2 cellular contexts compared by ENCODE assay signal in the genomic region with DNA sequence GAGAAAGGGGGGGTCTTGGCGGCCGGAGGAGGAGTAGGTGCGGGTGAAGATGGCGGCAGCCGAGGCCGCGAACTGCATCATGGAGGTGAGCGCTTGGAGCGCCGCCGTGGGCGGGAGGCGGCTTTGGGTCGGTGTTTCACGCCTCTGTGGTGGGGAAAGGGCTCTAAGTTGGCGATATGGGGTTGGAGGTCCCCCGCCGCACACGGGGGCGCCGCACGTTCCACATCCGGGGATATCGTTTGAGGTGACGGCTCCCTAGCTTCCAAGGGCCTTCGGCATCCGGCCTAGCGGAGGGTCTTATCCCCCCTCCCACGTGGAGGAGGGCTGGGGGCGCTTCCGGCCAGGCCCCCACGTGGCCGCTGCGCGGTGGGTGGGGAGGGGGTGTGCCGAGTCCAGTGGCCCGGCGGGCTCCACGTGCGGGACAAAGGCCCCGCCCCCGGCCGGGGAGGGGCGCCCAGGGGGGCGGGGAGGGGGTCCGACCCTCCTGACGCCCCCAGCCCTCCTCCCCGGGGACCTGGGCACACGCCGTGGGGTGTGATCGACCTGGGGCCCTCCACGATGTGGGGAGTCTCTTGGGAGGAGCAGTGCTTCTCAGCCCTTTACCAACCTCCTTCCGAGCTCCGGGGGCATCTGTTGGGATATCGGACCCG.
TF ChIP-seq lines count a peak whose summit lies in the region.

A gene (plus strand): TSS at position 40 of the 650 bp plus-strand sequence. CDS start 10 bp downstream, at position 50.

TF ChIP-seq in A549, 52 proteins besides CTCF, POLR2A, EP300 and RAD21:
- TF ChIP-seq, protein P1, sequence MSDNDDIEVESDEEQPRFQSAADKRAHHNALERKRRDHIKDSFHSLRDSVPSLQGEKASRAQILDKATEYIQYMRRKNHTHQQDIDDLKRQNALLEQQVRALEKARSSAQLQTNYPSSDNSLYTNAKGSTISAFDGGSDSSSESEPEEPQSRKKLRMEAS (IDR thresholded peaks at IDR 0.05), result peak; percentile 98
- peak; percentile 95 for TF ChIP-seq TP53 (CRISPR knock-in tag; IDR thresholded peaks at IDR 0.05)
- TF ChIP-seq, protein P2, sequence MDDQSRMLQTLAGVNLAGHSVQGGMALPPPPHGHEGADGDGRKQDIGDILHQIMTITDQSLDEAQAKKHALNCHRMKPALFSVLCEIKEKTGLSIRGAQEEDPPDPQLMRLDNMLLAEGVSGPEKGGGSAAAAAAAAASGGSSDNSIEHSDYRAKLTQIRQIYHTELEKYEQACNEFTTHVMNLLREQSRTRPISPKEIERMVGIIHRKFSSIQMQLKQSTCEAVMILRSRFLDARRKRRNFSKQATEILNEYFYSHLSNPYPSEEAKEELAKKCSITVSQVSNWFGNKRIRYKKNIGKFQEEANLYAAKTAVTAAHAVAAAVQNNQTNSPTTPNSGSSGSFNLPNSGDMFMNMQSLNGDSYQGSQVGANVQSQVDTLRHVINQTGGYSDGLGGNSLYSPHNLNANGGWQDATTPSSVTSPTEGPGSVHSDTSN (IDR thresholded peaks at IDR 0.05), result no peak
- no peak for TF ChIP-seq SREBF2 (IDR thresholded peaks at IDR 0.05)
- no peak for TF ChIP-seq MAFK (IDR thresholded peaks at IDR 0.05; ENCODE audit: partially characterized antibody)
- 0 out of 2 replicates have a peak, but pooled peaks have one; percentile 2 for TF ChIP-seq POLR2AphosphoS2 (conservative IDR thresholded peaks at IDR 0.05; ENCODE audit: low read length)
- TF ChIP-seq HOXB5 (CRISPR knock-in tag; IDR thresholded peaks at IDR 0.05), result 0 out of 2 replicates have a peak, but pooled peaks have one; percentile 31
- TF ChIP-seq JUN (IDR thresholded peaks at IDR 0.05), result peak; percentile 63 to 91; a peak in 4 of 5 replicates
- TF ChIP-seq SMC3 (IDR thresholded peaks at IDR 0.05), result no peak
- TF ChIP-seq HDAC2 (IDR thresholded peaks at IDR 0.05), result no peak
- no peak for TF ChIP-seq FOSL2 (IDR thresholded peaks at IDR 0.05)
- no peak; the same call in 1 of the 2 replicates for TF ChIP-seq FOSL2 (CRISPR knock-in tag; IDR thresholded peaks at IDR 0.05)
- TF ChIP-seq MYC (IDR thresholded peaks at IDR 0.05; ENCODE audit: borderline replicate concordance, low read length), result peak; percentile 98
- TF ChIP-seq, protein P3, sequence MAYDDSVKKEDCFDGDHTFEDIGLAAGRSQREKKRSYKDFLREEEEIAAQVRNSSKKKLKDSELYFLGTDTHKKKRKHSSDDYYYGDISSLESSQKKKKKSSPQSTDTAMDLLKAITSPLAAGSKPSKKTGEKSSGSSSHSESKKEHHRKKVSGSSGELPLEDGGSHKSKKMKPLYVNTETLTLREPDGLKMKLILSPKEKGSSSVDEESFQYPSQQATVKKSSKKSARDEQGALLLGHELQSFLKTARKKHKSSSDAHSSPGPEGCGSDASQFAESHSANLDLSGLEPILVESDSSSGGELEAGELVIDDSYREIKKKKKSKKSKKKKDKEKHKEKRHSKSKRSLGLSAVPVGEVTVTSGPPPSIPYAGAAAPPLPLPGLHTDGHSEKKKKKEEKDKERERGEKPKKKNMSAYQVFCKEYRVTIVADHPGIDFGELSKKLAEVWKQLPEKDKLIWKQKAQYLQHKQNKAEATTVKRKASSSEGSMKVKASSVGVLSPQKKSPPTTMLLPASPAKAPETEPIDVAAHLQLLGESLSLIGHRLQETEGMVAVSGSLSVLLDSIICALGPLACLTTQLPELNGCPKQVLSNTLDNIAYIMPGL (CRISPR knock-in tag; IDR thresholded peaks at IDR 0.05; ENCODE audit: borderline replicate concordance), result peak; percentile 78; the same call in 1 of the 2 replicates
- TF ChIP-seq, protein P4, sequence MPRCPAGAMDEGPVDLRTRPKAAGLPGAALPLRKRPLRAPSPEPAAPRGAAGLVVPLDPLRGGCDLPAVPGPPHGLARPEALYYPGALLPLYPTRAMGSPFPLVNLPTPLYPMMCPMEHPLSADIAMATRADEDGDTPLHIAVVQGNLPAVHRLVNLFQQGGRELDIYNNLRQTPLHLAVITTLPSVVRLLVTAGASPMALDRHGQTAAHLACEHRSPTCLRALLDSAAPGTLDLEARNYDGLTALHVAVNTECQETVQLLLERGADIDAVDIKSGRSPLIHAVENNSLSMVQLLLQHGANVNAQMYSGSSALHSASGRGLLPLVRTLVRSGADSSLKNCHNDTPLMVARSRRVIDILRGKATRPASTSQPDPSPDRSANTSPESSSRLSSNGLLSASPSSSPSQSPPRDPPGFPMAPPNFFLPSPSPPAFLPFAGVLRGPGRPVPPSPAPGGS (IDR thresholded peaks at IDR 0.05), result peak; percentile 82; the same call in 1 of the 3 replicates
- 0 out of 2 replicates have a peak, but pooled peaks have one; percentile 55 for TF ChIP-seq MAZ (IDR thresholded peaks at IDR 0.05; ENCODE audit: borderline replicate concordance, low read depth, low read length)
- TF ChIP-seq, protein P5, sequence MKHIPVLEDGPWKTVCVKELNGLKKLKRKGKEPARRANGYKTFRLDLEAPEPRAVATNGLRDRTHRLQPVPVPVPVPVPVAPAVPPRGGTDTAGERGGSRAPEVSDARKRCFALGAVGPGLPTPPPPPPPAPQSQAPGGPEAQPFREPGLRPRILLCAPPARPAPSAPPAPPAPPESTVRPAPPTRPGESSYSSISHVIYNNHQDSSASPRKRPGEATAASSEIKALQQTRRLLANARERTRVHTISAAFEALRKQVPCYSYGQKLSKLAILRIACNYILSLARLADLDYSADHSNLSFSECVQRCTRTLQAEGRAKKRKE (CRISPR knock-in tag; IDR thresholded peaks at IDR 0.05; ENCODE audit: low read depth), result peak; percentile 67; the same call in 1 of the 2 replicates
- peak; percentile 85; the same call in 1 of the 2 replicates for TF ChIP-seq FOSB (CRISPR knock-in tag; IDR thresholded peaks at IDR 0.05)
- TF ChIP-seq ESRRA (IDR thresholded peaks at IDR 0.05; ENCODE audit: borderline replicate concordance, low read length), result no peak
- TF ChIP-seq, protein P6, sequence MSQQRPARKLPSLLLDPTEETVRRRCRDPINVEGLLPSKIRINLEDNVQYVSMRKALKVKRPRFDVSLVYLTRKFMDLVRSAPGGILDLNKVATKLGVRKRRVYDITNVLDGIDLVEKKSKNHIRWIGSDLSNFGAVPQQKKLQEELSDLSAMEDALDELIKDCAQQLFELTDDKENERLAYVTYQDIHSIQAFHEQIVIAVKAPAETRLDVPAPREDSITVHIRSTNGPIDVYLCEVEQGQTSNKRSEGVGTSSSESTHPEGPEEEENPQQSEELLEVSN (IDR thresholded peaks at IDR 0.05; ENCODE audit: borderline replicate concordance, low read depth), result peak; percentile 51; the same call in 1 of the 2 replicates
- TF ChIP-seq BHLHE40 (IDR thresholded peaks at IDR 0.05; ENCODE audit: low read depth, low read length), result no peak
- TF ChIP-seq TFCP2L1 (CRISPR knock-in tag; IDR thresholded peaks at IDR 0.05), result peak; percentile 97; the same call in 1 of the 2 replicates
- TF ChIP-seq, protein P7, sequence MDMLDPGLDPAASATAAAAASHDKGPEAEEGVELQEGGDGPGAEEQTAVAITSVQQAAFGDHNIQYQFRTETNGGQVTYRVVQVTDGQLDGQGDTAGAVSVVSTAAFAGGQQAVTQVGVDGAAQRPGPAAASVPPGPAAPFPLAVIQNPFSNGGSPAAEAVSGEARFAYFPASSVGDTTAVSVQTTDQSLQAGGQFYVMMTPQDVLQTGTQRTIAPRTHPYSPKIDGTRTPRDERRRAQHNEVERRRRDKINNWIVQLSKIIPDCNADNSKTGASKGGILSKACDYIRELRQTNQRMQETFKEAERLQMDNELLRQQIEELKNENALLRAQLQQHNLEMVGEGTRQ (IDR thresholded peaks at IDR 0.05), result peak; percentile 86
- TF ChIP-seq FOXS1 (CRISPR knock-in tag; IDR thresholded peaks at IDR 0.05), result no peak
- TF ChIP-seq HOXA7 (CRISPR knock-in tag; IDR thresholded peaks at IDR 0.05), result peak; percentile 49; the same call in 1 of the 2 replicates
- TF ChIP-seq PHF8 (IDR thresholded peaks at IDR 0.05; ENCODE audit: borderline replicate concordance, low read depth), result peak; percentile 94

TF ChIP-seq in GM12878, 131 proteins besides CTCF, POLR2A, EP300 and RAD21 (continued from another document and continues in another):
- TF ChIP-seq, protein P8, sequence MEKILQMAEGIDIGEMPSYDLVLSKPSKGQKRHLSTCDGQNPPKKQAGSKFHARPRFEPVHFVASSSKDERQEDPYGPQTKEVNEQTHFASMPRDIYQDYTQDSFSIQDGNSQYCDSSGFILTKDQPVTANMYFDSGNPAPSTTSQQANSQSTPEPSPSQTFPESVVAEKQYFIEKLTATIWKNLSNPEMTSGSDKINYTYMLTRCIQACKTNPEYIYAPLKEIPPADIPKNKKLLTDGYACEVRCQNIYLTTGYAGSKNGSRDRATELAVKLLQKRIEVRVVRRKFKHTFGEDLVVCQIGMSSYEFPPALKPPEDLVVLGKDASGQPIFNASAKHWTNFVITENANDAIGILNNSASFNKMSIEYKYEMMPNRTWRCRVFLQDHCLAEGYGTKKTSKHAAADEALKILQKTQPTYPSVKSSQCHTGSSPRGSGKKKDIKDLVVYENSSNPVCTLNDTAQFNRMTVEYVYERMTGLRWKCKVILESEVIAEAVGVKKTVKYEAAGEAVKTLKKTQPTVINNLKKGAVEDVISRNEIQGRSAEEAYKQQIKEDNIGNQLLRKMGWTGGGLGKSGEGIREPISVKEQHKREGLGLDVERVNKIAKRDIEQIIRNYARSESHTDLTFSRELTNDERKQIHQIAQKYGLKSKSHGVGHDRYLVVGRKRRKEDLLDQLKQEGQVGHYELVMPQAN (conservative IDR thresholded peaks at IDR 0.05), result peak; percentile 97
- TF ChIP-seq, protein P9, sequence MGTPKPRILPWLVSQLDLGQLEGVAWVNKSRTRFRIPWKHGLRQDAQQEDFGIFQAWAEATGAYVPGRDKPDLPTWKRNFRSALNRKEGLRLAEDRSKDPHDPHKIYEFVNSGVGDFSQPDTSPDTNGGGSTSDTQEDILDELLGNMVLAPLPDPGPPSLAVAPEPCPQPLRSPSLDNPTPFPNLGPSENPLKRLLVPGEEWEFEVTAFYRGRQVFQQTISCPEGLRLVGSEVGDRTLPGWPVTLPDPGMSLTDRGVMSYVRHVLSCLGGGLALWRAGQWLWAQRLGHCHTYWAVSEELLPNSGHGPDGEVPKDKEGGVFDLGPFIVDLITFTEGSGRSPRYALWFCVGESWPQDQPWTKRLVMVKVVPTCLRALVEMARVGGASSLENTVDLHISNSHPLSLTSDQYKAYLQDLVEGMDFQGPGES (IDR thresholded peaks at IDR 0.05), result no peak
- TF ChIP-seq ESRRA (IDR thresholded peaks at IDR 0.05; ENCODE audit: low read length) (no peak), TBL1XR1 (IDR thresholded peaks at IDR 0.05; ENCODE audit: low read depth, low read length) (no peak), RUNX3 (IDR thresholded peaks at IDR 0.05; ENCODE audit: low read length) (peak; percentile 51; the same call in 1 of the 2 replicates), SMARCA5 (IDR thresholded peaks at IDR 0.05) (peak; percentile 95), MEF2A (IDR thresholded peaks at IDR 0.05; ENCODE audit: insufficient read depth, low read depth, low read length) (no peak), SIN3A (IDR thresholded peaks at IDR 0.05; ENCODE audit: low read depth, low read length) (peak; percentile 83), HDAC2 (IDR thresholded peaks at IDR 0.05) (0 out of 2 replicates have a peak, but pooled peaks have one; percentile 71), NFIC (IDR thresholded peaks at IDR 0.05; ENCODE audit: low read depth, low read length) (no peak), CEBPB (IDR thresholded peaks at IDR 0.05; ENCODE audit: borderline replicate concordance in 1 of 2, low read depth in 2 of 2, low read length in 2 of 2) (no peak), CREB1 (IDR thresholded peaks at IDR 0.05; ENCODE audit: low read depth) (no peak), ZSCAN29 (IDR thresholded peaks at IDR 0.05) (no peak), KDM1A (IDR thresholded peaks at IDR 0.05; ENCODE audit: borderline replicate concordance) (no peak)
- TF ChIP-seq, protein P7 (IDR thresholded peaks at IDR 0.05; ENCODE audit: borderline replicate concordance, low read depth, low read length), result peak; percentile 22; the same call in 1 of the 2 replicates
- TF ChIP-seq, protein P10, sequence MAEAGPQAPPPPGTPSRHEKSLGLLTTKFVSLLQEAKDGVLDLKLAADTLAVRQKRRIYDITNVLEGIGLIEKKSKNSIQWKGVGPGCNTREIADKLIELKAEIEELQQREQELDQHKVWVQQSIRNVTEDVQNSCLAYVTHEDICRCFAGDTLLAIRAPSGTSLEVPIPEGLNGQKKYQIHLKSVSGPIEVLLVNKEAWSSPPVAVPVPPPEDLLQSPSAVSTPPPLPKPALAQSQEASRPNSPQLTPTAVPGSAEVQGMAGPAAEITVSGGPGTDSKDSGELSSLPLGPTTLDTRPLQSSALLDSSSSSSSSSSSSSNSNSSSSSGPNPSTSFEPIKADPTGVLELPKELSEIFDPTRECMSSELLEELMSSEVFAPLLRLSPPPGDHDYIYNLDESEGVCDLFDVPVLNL (IDR thresholded peaks at IDR 0.05; ENCODE audit: low read depth, low read length), result no peak
- TF ChIP-seq, protein P11, sequence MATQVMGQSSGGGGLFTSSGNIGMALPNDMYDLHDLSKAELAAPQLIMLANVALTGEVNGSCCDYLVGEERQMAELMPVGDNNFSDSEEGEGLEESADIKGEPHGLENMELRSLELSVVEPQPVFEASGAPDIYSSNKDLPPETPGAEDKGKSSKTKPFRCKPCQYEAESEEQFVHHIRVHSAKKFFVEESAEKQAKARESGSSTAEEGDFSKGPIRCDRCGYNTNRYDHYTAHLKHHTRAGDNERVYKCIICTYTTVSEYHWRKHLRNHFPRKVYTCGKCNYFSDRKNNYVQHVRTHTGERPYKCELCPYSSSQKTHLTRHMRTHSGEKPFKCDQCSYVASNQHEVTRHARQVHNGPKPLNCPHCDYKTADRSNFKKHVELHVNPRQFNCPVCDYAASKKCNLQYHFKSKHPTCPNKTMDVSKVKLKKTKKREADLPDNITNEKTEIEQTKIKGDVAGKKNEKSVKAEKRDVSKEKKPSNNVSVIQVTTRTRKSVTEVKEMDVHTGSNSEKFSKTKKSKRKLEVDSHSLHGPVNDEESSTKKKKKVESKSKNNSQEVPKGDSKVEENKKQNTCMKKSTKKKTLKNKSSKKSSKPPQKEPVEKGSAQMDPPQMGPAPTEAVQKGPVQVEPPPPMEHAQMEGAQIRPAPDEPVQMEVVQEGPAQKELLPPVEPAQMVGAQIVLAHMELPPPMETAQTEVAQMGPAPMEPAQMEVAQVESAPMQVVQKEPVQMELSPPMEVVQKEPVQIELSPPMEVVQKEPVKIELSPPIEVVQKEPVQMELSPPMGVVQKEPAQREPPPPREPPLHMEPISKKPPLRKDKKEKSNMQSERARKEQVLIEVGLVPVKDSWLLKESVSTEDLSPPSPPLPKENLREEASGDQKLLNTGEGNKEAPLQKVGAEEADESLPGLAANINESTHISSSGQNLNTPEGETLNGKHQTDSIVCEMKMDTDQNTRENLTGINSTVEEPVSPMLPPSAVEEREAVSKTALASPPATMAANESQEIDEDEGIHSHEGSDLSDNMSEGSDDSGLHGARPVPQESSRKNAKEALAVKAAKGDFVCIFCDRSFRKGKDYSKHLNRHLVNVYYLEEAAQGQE (IDR thresholded peaks at IDR 0.05; ENCODE audit: low read depth, low read length), result no peak
- TF ChIP-seq, protein P12, sequence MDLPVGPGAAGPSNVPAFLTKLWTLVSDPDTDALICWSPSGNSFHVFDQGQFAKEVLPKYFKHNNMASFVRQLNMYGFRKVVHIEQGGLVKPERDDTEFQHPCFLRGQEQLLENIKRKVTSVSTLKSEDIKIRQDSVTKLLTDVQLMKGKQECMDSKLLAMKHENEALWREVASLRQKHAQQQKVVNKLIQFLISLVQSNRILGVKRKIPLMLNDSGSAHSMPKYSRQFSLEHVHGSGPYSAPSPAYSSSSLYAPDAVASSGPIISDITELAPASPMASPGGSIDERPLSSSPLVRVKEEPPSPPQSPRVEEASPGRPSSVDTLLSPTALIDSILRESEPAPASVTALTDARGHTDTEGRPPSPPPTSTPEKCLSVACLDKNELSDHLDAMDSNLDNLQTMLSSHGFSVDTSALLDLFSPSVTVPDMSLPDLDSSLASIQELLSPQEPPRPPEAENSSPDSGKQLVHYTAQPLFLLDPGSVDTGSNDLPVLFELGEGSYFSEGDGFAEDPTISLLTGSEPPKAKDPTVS (IDR thresholded peaks at IDR 0.05; ENCODE audit: low read depth, low read length), result no peak
